Comparison of ENCODE assay signal across 24 cellular contexts in the genomic region with DNA sequence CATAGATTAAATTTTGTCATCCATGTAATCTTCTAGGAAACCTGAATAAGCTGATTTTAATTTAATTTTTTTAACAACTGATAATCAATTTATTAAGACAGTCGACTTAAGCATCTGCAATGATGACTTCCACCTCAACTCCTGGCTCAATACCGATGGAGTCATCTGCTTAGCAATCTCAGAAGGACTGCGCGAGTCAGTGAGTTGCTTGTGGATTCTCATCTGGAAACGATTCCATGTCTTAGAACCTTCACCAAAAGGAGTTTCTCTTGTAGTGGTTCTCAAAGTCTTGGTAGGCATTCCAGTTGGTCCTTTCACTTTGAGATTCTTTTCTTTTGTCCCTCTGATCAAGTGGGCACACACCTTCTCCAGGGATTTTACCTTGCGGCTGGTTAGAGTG.
"Had no signal": no experiment of that assay in that cellular context is flagged by ENCODE, and none has a peak within 500 bp of the region (broad histone marks: within the 10 kb centered on the region; RNA-seq: fewer than 3 reads in every experiment).

No MANE protein-coding gene starts in this region.

- H3K79me2 ChIP-seq: parathyroid adenoma had no signal

- H3K4me3 ChIP-seq: ovary, psoas muscle, right lobe of liver, sigmoid colon, stomach, tibial artery, transverse colon, upper lobe of right lung, uterus had no signal

- H2AFZ ChIP-seq: parathyroid adenoma had no signal

- H3K27me3 ChIP-seq: neutrophil, ovary, right lobe of liver, sigmoid colon, stomach, tibial artery, transverse colon, upper lobe of right lung, uterus had no signal

- FAIRE-seq: small intestine had no signal

- H3K9ac ChIP-seq: parathyroid adenoma had no signal

- H3K4me1 ChIP-seq: parathyroid adenoma, psoas muscle, right lobe of liver, tibial artery, transverse colon, upper lobe of right lung, uterus had no signal

- ATAC-seq: naive thymus-derived CD8-positive, alpha-beta T cell; natural killer cell treated with Interleukin-12 subunit alpha and Interleukin-12 subunit beta and Interleukin-15 and Interleukin-18, amount 100 ng/mL, for 72 hours; psoas muscle; right cardiac atrium; right lobe of liver; stimulated activated effector memory CD8-positive, alpha-beta T cell treated with anti-CD3 and anti-CD28 coated beads, Interleukin-12 subunit alpha, Interleukin-12 subunit beta, amount 100 ng/mL, for 72 hours; stimulated activated naive B cell treated with anti-CD40 and anti-IgM and Interleukin-4, amounts not matched to agents 10 μg/mL and 1 μg/mL and 100 μg/mL, for 72 hours; upper lobe of right lung had no signal

- DNase-seq: naive thymus-derived CD8-positive, alpha-beta T cell; nephron progenitor cell; nucleus accumbens; ovary; psoas muscle; right cardiac atrium; right lobe of liver; sigmoid colon; small intestine; stimulated activated CD4-positive, alpha-beta T cell treated with anti-CD3 and anti-CD28 coated beads, Interleukin-15, amount 100 ng/mL, for 24 hours; stimulated activated CD4-positive, alpha-beta T cell treated with anti-CD3 and anti-CD28 coated beads, Interleukin-2, amount 100 ng/mL, for 24 hours; stimulated activated CD4-positive, alpha-beta T cell treated with anti-CD3 and anti-CD28 coated beads, Interleukin-2, amount 100 ng/mL, for 48 hours; stimulated activated CD4-positive, alpha-beta T cell treated with anti-CD3 and anti-CD28 coated beads, Interleukin-4, amount 100 ng/mL, for 24 hours; stimulated activated naive B cell treated with anti-CD40 and anti-IgM and Interleukin-4, amounts not matched to agents 10 μg/mL and 1 μg/mL and 100 μg/mL, for 72 hours; stimulated activated naive CD4-positive, alpha-beta T cell treated with Interleukin-2 at 50 U/mL for 16 hours; stomach; transverse colon; uterus had no signal

- H3K9me3 ChIP-seq: neutrophil, ovary, psoas muscle, right lobe of liver, sigmoid colon, stomach, tibial artery, transverse colon, upper lobe of right lung, uterus had no signal

- H3K36me3 ChIP-seq: neutrophil, ovary, right lobe of liver, sigmoid colon, stomach, tibial artery, transverse colon, upper lobe of right lung, uterus had no signal

- H3K27ac ChIP-seq: neutrophil, ovary, parathyroid adenoma, psoas muscle, right lobe of liver, sigmoid colon, stomach, tibial artery, transverse colon, upper lobe of right lung, uterus had no signal
